31 cellular contexts compared by ENCODE assay signal in the genomic region with DNA sequence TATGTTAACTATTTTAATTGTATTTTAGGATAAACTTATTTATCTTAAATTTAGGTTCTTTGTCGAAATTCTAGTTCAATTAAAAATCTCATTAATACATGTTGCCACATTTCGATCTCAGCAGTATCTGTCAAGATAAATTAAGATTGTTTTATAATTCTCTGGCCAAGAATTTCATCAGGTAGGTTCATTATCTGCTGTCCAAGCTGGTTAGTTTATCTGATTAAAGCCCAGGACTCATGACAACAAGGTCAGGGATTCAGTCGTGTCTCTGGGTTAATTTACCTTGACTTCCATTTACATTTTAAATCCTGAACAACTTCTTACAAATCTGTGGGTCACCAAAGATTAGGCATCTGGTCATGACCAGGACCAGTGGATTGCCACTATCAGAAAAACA. TPM values are rescaled to one million over a fixed set of nuclear protein-coding genes. Genes with fewer than 3 reads are reported as not detected.
"Had no signal": no experiment of that assay in that cellular context is flagged by ENCODE, and none has a peak within 500 bp of the region (broad histone marks: within the 10 kb centered on the region; RNA-seq: fewer than 3 reads in every experiment).

No MANE protein-coding gene starts in this region.

- H3K9me3 ChIP-seq: adrenal gland, body of pancreas had no signal

- H3K36me3 ChIP-seq: adrenal gland had no signal

- H3K4me3 ChIP-seq: adrenal gland, body of pancreas, coronary artery, dorsolateral prefrontal cortex had no signal

- H3K4me1 ChIP-seq: body of pancreas had no signal

- H3K27me3 ChIP-seq: adrenal gland, body of pancreas had no signal

- ATAC-seq: activated CD4-positive, alpha-beta T cell treated with anti-CD3 and anti-CD28 coated beads for 36 hours; activated CD8-positive, alpha-beta memory T cell treated with anti-CD3 and anti-CD28 coated beads, Interleukin-2, amount 10 ng/mL, durations not matched to agents 7 days and 5 days; activated CD8-positive, alpha-beta T cell treated with anti-CD3 and anti-CD28 coated beads, Interleukin-2, amount 10 ng/mL, durations not matched to agents 7 days and 5 days; activated naive CD8-positive, alpha-beta T cell treated with anti-CD3 and anti-CD28 coated beads, Interleukin-2, amount 50 U/mL, for 24 hours; body of pancreas; esophagus mucosa; T-helper 17 cell had no signal

- H3K27ac ChIP-seq: adrenal gland, body of pancreas, coronary artery, dorsolateral prefrontal cortex had no signal

- FAIRE-seq: frontal cortex had no signal

- DNase-seq: activated CD4-positive, alpha-beta memory T cell treated with anti-CD3 and anti-CD28 coated beads for 36 hours; activated CD4-positive, alpha-beta T cell treated with anti-CD3 and anti-CD28 coated beads for 36 hours; activated CD4-positive, alpha-beta T cell treated with anti-CD3 and anti-CD28 coated beads, Interleukin-2, amount 10 ng/mL, durations not matched to agents 24 days and 14 days; activated CD4-positive, CD25-positive, alpha-beta regulatory T cell; activated CD4-positive, CD25-positive, alpha-beta regulatory T cell treated with anti-CD3 and anti-CD28 coated beads, Interleukin-2, amount 50 U/mL, for 72 hours; activated CD8-positive, alpha-beta memory T cell treated with anti-CD3 and anti-CD28 coated beads, Interleukin-2, amount 10 ng/mL, durations not matched to agents 7 days and 5 days; activated CD8-positive, alpha-beta memory T cell treated with anti-CD3 and anti-CD28 coated beads, Interleukin-2, amount 50 U/mL, for 4 hours; activated CD8-positive, alpha-beta T cell treated with anti-CD3 and anti-CD28 coated beads, Interleukin-2, amount 10 ng/mL, durations not matched to agents 7 days and 5 days; activated effector memory CD4-positive, alpha-beta T cell treated with anti-CD3 and anti-CD28 coated beads, Interleukin-2, amount 50 U/mL, for 16 hours; activated naive CD4-positive, alpha-beta T cell treated with anti-CD3 and anti-CD28 coated beads for 36 hours; activated naive CD8-positive, alpha-beta T cell treated with anti-CD3 and anti-CD28 coated beads for 36 hours; activated naive CD8-positive, alpha-beta T cell treated with anti-CD3 and anti-CD28 coated beads, Interleukin-2, amount 50 U/mL, for 24 hours; activated T-cell treated with anti-CD3 and anti-CD28 coated beads, Interleukin-2, amount 50 U/mL, for 1 hour; activated T-cell treated with anti-CD3 and anti-CD28 coated beads, Interleukin-2, amount 50 U/mL, for 48 hours; adrenal gland; amygdala; aorta; body of pancreas; caudate nucleus; cerebellar nuclear complex; dorsolateral prefrontal cortex; effector memory CD4-positive, alpha-beta T cell; endodermal cell; foreskin fibroblast; T-helper 1 cell; T-helper 17 cell; T1000 had no signal

RNA-seq across cellular contexts. Expression of gene STEAP4, which starts 7.6 kb away (rescaled TPM):
- total RNA-seq: activated CD4-positive, alpha-beta memory T cell treated with anti-CD3 and anti-CD28 coated beads for 36 hours; activated CD4-positive, alpha-beta T cell treated with anti-CD3 and anti-CD28 coated beads for 36 hours; activated CD8-positive, alpha-beta memory T cell treated with anti-CD3 and anti-CD28 coated beads for 36 hours; activated CD8-positive, alpha-beta T cell treated with anti-CD3 and anti-CD28 coated beads, Interleukin-2, amount 10 ng/mL, durations not matched to agents 7 days and 5 days; activated naive CD4-positive, alpha-beta T cell treated with anti-CD3 and anti-CD28 coated beads for 36 hours; activated naive CD8-positive, alpha-beta T cell treated with anti-CD3 and anti-CD28 coated beads for 36 hours; endodermal cell had no signal
